Comparison of ENCODE assay signal across 36 cellular contexts in the genomic region with DNA sequence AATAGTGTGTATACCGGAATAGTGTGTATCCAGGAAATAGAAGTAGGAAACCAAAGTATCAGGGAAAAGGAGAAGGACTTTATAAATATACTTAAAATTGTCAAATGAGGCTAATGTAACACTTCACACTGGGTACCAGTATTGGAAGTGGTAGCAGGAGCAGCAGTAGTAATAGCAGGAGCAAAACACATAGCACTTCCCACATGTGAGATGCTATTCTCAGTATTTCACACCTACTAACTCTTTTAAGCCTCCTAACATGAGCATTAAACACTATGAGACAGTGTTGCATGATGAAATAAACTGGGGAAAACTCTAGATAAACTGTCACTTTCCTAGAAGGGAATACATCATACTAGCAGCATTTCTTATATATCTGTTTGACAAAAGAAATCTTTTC.
"Had no signal": no experiment of that assay in that cellular context is flagged by ENCODE, and none has a peak within 500 bp of the region (broad histone marks: within the 10 kb centered on the region; RNA-seq: fewer than 3 reads in every experiment).

No MANE protein-coding gene starts in this region.

- H3K27me3 Mint-ChIP-seq: activated B cell treated with CpG ODN at 0.5 μM for 24 hours; activated CD4-positive, alpha-beta memory T cell treated with anti-CD3 and anti-CD28 coated beads for 36 hours; activated CD4-positive, alpha-beta T cell treated with anti-CD3 and anti-CD28 coated beads, Interleukin-2, amount 10 ng/mL, durations not matched to agents 24 days and 14 days; activated CD8-positive, alpha-beta T cell treated with anti-CD3 and anti-CD28 coated beads for 36 hours; activated naive CD4-positive, alpha-beta T cell treated with anti-CD3 and anti-CD28 coated beads, Interleukin-2, amount 10 ng/mL, durations not matched to agents 7 days and 5 days; activated naive CD4-positive, alpha-beta T cell treated with anti-CD3 and anti-CD28 coated beads, Interleukin-2, amount 50 U/mL, for 24 hours; activated naive CD8-positive, alpha-beta T cell; activated naive CD8-positive, alpha-beta T cell treated with anti-CD3 and anti-CD28 coated beads, Interleukin-2, amount 10 ng/mL, durations not matched to agents 7 days and 5 days; activated naive CD8-positive, alpha-beta T cell treated with anti-CD3 and anti-CD28 coated beads, Interleukin-2, amount 50 U/mL, for 24 hours; activated T-cell treated with anti-CD3 and anti-CD28 coated beads, Interleukin-2, amount 50 U/mL, for 24 hours; activated T-helper 17 cell treated with anti-CD3 and anti-CD28 coated beads, Interleukin-2, amount 50 U/mL, for 72 hours; brain; central memory CD8-positive, alpha-beta T cell had no signal

- H3K4me3 ChIP-seq: ascending aorta, cardiac muscle cell had no signal

- H3K36me3 ChIP-seq: ascending aorta, cardiac muscle cell had no signal

- H3K4me1 Mint-ChIP-seq: activated naive CD4-positive, alpha-beta T cell treated with anti-CD3 and anti-CD28 coated beads, Interleukin-2, amount 50 U/mL, for 24 hours; activated T-helper 17 cell treated with anti-CD3 and anti-CD28 coated beads, Interleukin-2, amount 50 U/mL, for 72 hours; brain; central memory CD8-positive, alpha-beta T cell had no signal

- ATAC-seq: activated CD8-positive, alpha-beta T cell treated with anti-CD3 and anti-CD28 coated beads for 36 hours; activated naive CD8-positive, alpha-beta T cell treated with anti-CD3 and anti-CD28 coated beads, Interleukin-2, amount 50 U/mL, for 24 hours; activated T-helper 17 cell treated with anti-CD3 and anti-CD28 coated beads, Interleukin-2, amount 50 U/mL, for 72 hours had no signal

- H3K27ac Mint-ChIP-seq: activated B cell treated with CpG ODN at 0.5 μM for 24 hours; activated CD4-positive, alpha-beta memory T cell treated with anti-CD3 and anti-CD28 coated beads for 36 hours; activated CD4-positive, alpha-beta T cell treated with anti-CD3 and anti-CD28 coated beads, Interleukin-2, amount 10 ng/mL, durations not matched to agents 24 days and 14 days; activated CD8-positive, alpha-beta T cell treated with anti-CD3 and anti-CD28 coated beads for 36 hours; activated naive CD4-positive, alpha-beta T cell treated with anti-CD3 and anti-CD28 coated beads, Interleukin-2, amount 10 ng/mL, durations not matched to agents 7 days and 5 days; activated naive CD4-positive, alpha-beta T cell treated with anti-CD3 and anti-CD28 coated beads, Interleukin-2, amount 50 U/mL, for 24 hours; activated naive CD8-positive, alpha-beta T cell; activated naive CD8-positive, alpha-beta T cell treated with anti-CD3 and anti-CD28 coated beads, Interleukin-2, amount 10 ng/mL, durations not matched to agents 7 days and 5 days; activated naive CD8-positive, alpha-beta T cell treated with anti-CD3 and anti-CD28 coated beads, Interleukin-2, amount 50 U/mL, for 24 hours; activated T-cell treated with anti-CD3 and anti-CD28 coated beads, Interleukin-2, amount 50 U/mL, for 24 hours; activated T-helper 1 cell treated with anti-CD3 and anti-CD28 coated beads, Interleukin-12 subunit alpha, Interleukin-12 subunit beta, Interleukin-2, Interleukin-4 antibody, amounts not matched to agents 30 ng/mL and 10 ng/mL and 1 ng/mL, durations not matched to agents 14 hours and 24 hours and 36 hours; activated T-helper 17 cell treated with anti-CD3 and anti-CD28 coated beads, Interleukin-2, amount 50 U/mL, for 72 hours; brain; T-helper 1 cell treated with Interleukin-12 subunit alpha and Interleukin-12 subunit beta and Interleukin-4 antibody, amounts not matched to agents 30 μg/mL and 1 μg/mL, for 36 hours; T-helper 2 cell treated with Interferon-gamma antibody and Interleukin-4, amounts not matched to agents 5 μg/mL and 100 μg/mL, for 36 hours had no signal

- H3K9me3 Mint-ChIP-seq: activated B cell treated with CpG ODN at 0.5 μM for 24 hours; activated CD4-positive, alpha-beta memory T cell treated with anti-CD3 and anti-CD28 coated beads for 36 hours; activated CD4-positive, alpha-beta T cell treated with anti-CD3 and anti-CD28 coated beads, Interleukin-2, amount 10 ng/mL, durations not matched to agents 24 days and 14 days; activated CD8-positive, alpha-beta T cell treated with anti-CD3 and anti-CD28 coated beads for 36 hours; activated naive CD4-positive, alpha-beta T cell treated with anti-CD3 and anti-CD28 coated beads, Interleukin-2, amount 10 ng/mL, durations not matched to agents 7 days and 5 days; activated naive CD4-positive, alpha-beta T cell treated with anti-CD3 and anti-CD28 coated beads, Interleukin-2, amount 50 U/mL, for 24 hours; activated naive CD8-positive, alpha-beta T cell treated with anti-CD3 and anti-CD28 coated beads, Interleukin-2, amount 10 ng/mL, durations not matched to agents 7 days and 5 days; activated naive CD8-positive, alpha-beta T cell treated with anti-CD3 and anti-CD28 coated beads, Interleukin-2, amount 50 U/mL, for 24 hours; activated T-cell treated with anti-CD3 and anti-CD28 coated beads, Interleukin-2, amount 50 U/mL, for 24 hours; activated T-helper 1 cell treated with anti-CD3 and anti-CD28 coated beads, Interleukin-12 subunit alpha, Interleukin-12 subunit beta, Interleukin-2, Interleukin-4 antibody, amounts not matched to agents 30 ng/mL and 10 ng/mL and 1 ng/mL, durations not matched to agents 14 hours and 24 hours and 36 hours; activated T-helper 17 cell treated with anti-CD3 and anti-CD28 coated beads, Interleukin-2, amount 50 U/mL, for 72 hours; T-helper 1 cell treated with Interleukin-12 subunit alpha and Interleukin-12 subunit beta and Interleukin-4 antibody, amounts not matched to agents 30 μg/mL and 1 μg/mL, for 36 hours; T-helper 2 cell treated with Interferon-gamma antibody and Interleukin-4, amounts not matched to agents 5 μg/mL and 100 μg/mL, for 36 hours had no signal

- H3K9me3 ChIP-seq: ascending aorta had no signal

- H3K27ac ChIP-seq: ascending aorta, cardiac muscle cell, VCaP had no signal

- H3K4me3 Mint-ChIP-seq: activated B cell treated with CpG ODN at 0.5 μM for 24 hours; activated CD4-positive, alpha-beta memory T cell treated with anti-CD3 and anti-CD28 coated beads for 36 hours; activated CD4-positive, alpha-beta T cell treated with anti-CD3 and anti-CD28 coated beads, Interleukin-2, amount 10 ng/mL, durations not matched to agents 24 days and 14 days; activated CD8-positive, alpha-beta T cell treated with anti-CD3 and anti-CD28 coated beads for 36 hours; activated naive CD4-positive, alpha-beta T cell treated with anti-CD3 and anti-CD28 coated beads, Interleukin-2, amount 10 ng/mL, durations not matched to agents 7 days and 5 days; activated naive CD4-positive, alpha-beta T cell treated with anti-CD3 and anti-CD28 coated beads, Interleukin-2, amount 50 U/mL, for 24 hours; activated naive CD8-positive, alpha-beta T cell; activated naive CD8-positive, alpha-beta T cell treated with anti-CD3 and anti-CD28 coated beads, Interleukin-2, amount 10 ng/mL, durations not matched to agents 7 days and 5 days; activated naive CD8-positive, alpha-beta T cell treated with anti-CD3 and anti-CD28 coated beads, Interleukin-2, amount 50 U/mL, for 24 hours; activated T-cell treated with anti-CD3 and anti-CD28 coated beads, Interleukin-2, amount 50 U/mL, for 24 hours; activated T-helper 1 cell treated with anti-CD3 and anti-CD28 coated beads, Interleukin-12 subunit alpha, Interleukin-12 subunit beta, Interleukin-2, Interleukin-4 antibody, amounts not matched to agents 30 ng/mL and 10 ng/mL and 1 ng/mL, durations not matched to agents 14 hours and 24 hours and 36 hours; activated T-helper 17 cell treated with anti-CD3 and anti-CD28 coated beads, Interleukin-2, amount 50 U/mL, for 72 hours; brain; central memory CD8-positive, alpha-beta T cell; T-helper 1 cell treated with Interleukin-12 subunit alpha and Interleukin-12 subunit beta and Interleukin-4 antibody, amounts not matched to agents 30 μg/mL and 1 μg/mL, for 36 hours; T-helper 2 cell treated with Interferon-gamma antibody and Interleukin-4, amounts not matched to agents 5 μg/mL and 100 μg/mL, for 36 hours had no signal

- H3K36me3 Mint-ChIP-seq: activated CD4-positive, alpha-beta memory T cell treated with anti-CD3 and anti-CD28 coated beads for 36 hours; activated naive CD4-positive, alpha-beta T cell treated with anti-CD3 and anti-CD28 coated beads, Interleukin-2, amount 10 ng/mL, durations not matched to agents 7 days and 5 days; activated naive CD4-positive, alpha-beta T cell treated with anti-CD3 and anti-CD28 coated beads, Interleukin-2, amount 50 U/mL, for 24 hours; activated naive CD8-positive, alpha-beta T cell treated with anti-CD3 and anti-CD28 coated beads, Interleukin-2, amount 10 ng/mL, durations not matched to agents 7 days and 5 days; brain had no signal

- DNase-seq: activated B cell treated with CpG ODN at 0.5 μM for 24 hours; activated CD4-positive, alpha-beta memory T cell treated with anti-CD3 and anti-CD28 coated beads for 36 hours; activated CD4-positive, alpha-beta T cell treated with anti-CD3 and anti-CD28 coated beads for 4 hours; activated CD4-positive, alpha-beta T cell treated with anti-CD3 and anti-CD28 coated beads, Interleukin-2, amount 10 ng/mL, durations not matched to agents 24 days and 14 days; activated CD4-positive, alpha-beta T cell treated with anti-CD3 and anti-CD28 coated beads, Interleukin-2, amount 50 U/mL, for 1 hour; activated CD4-positive, alpha-beta T cell treated with anti-CD3 and anti-CD28 coated beads, Interleukin-2, amount 50 U/mL, for 4 hours; activated CD4-positive, CD25-positive, alpha-beta regulatory T cell treated with anti-CD3 and anti-CD28 coated beads, Interleukin-2, amount 50 U/mL, for 72 hours; activated CD8-positive, alpha-beta memory T cell treated with anti-CD3 and anti-CD28 coated beads, Interleukin-2, amount 50 U/mL, for 4 hours; activated CD8-positive, alpha-beta T cell treated with anti-CD3 and anti-CD28 coated beads for 36 hours; activated effector memory CD4-positive, alpha-beta T cell treated with anti-CD3 and anti-CD28 coated beads, Interleukin-2, amount 50 U/mL, for 16 hours; activated gamma-delta T cell treated with Interleukin-2 at 50 U/mL for 16 hours; activated naive CD4-positive, alpha-beta T cell; activated naive CD4-positive, alpha-beta T cell treated with anti-CD3 and anti-CD28 coated beads, Interleukin-2, amount 10 ng/mL, durations not matched to agents 7 days and 5 days; activated naive CD8-positive, alpha-beta T cell treated with anti-CD3 and anti-CD28 coated beads, Interleukin-2, amount 10 ng/mL, durations not matched to agents 7 days and 5 days; activated naive CD8-positive, alpha-beta T cell treated with anti-CD3 and anti-CD28 coated beads, Interleukin-2, amount 50 U/mL, for 24 hours; activated T-cell treated with anti-CD3 and anti-CD28 coated beads for 4 hours; activated T-cell treated with anti-CD3 and anti-CD28 coated beads, Interleukin-2, amount 50 U/mL, for 24 hours; activated T-cell treated with anti-CD3 and anti-CD28 coated beads, Interleukin-2, amount 50 U/mL, for 48 hours; amygdala; anterior cingulate cortex; cerebellar nuclear complex; SW 1271; T-helper 1 cell; T-helper 2 cell; T-helper 9 cell had no signal

- H3K4me1 ChIP-seq: ascending aorta had no signal

- H3K27me3 ChIP-seq: ascending aorta, cardiac muscle cell had no signal
